25 cellular contexts compared by ENCODE assay signal in genomic region chr7:79114875-79115274, GRCh38.
DNase-seq lines count a peak whose midpoint lies in the region; ATAC-seq, FAIRE-seq and TF ChIP-seq lines count a peak whose summit lies in the region.
"Had no signal": no experiment of that assay in that cellular context is flagged by ENCODE, and none has a peak within 500 bp of the region (broad histone marks: within the 10 kb centered on the region; RNA-seq: fewer than 3 reads in every experiment).

No MANE protein-coding gene starts in this region.

- H2BK5ac ChIP-seq in trophoblast cell (ENCODE audit: low read depth, low read length, poor library complexity), result no peak overlapping the region

- no peak overlapping the region for H2AK5ac ChIP-seq in trophoblast cell (ENCODE audit: low read length)

- TF ChIP-seq CTCF in chondrocyte (IDR thresholded peaks at IDR 0.05), result no peak

- no peak overlapping the region for H3K4me2 ChIP-seq in trophoblast cell (ENCODE audit: low read length)
- H3K4me2 ChIP-seq: A549; BLaER1 treated with 17β-estradiol and CSF1 and Interleukin-3, amounts not matched to agents 10 nM and 100 nM; KMS-11; PC-9 had no signal

- DNase-seq in NCI-H128 (lab: John Stamatoyannopoulos, UW; ENCODE audit: unreplicated experiment) (peak; percentile 5), NCI-H69 (lab: John Stamatoyannopoulos, UW) (peak; percentile 78), urothelium cell line (ENCODE audit: low spot score) (no peak), chondrocyte (ENCODE audit: low spot score) (no peak), trophoblast cell (no peak)
- DNase-seq: AML-193; CD4-positive, alpha-beta T cell; GOT3; HCEC 1CT; NCI-H1048; NCI-H2029; NCI-H2227 treated with DMSO at 0.1 percent for 48 hours; NCI-H526 treated with DMSO at 0.1 percent for 48 hours; NK-92 treated with Interleukin-12 subunit alpha and Interleukin-12 subunit beta, amount 100 ng/mL, for 24 hours; PC-9; RPMI8226; SHP77; T-helper 1 cell had no signal

- H2AFZ ChIP-seq in trophoblast cell (ENCODE audit: insufficient read depth, low read length, poor library complexity), result no peak overlapping the region
- H2AFZ ChIP-seq: PC-9 had no signal

- H3K23ac ChIP-seq in trophoblast cell (ENCODE audit: low read length), result no peak overlapping the region

- no peak overlapping the region for H2BK120ac ChIP-seq in trophoblast cell (ENCODE audit: insufficient read depth, low read length, poor library complexity)

- no peak overlapping the region for H2BK12ac ChIP-seq in trophoblast cell (ENCODE audit: low read length)

- H3K9ac ChIP-seq in endocrine pancreas (ENCODE audit: control insufficient read depth, insufficient read depth, low read length), result no peak overlapping the region
- no peak overlapping the region for H3K9ac ChIP-seq in trophoblast cell (ENCODE audit: low read length)
- H3K9ac ChIP-seq: BLaER1 treated with 17β-estradiol and CSF1 and Interleukin-3, amounts not matched to agents 10 nM and 100 nM; KMS-11 had no signal

- H3K4me1 Mint-ChIP-seq in chondrocyte (ENCODE audit: low read depth), result no peaks in the 10 kb centered on the region
- H3K4me1 Mint-ChIP-seq: IgD-negative memory B cell had no signal

- no peaks in the 10 kb centered on the region for H3K79me2 ChIP-seq in trophoblast cell (ENCODE audit: control insufficient read depth, insufficient read depth, low read length, poor library complexity)

- H3K4ac ChIP-seq in trophoblast cell (ENCODE audit: low read depth, low read length), result no peak overlapping the region

- no peak overlapping the region for H4K12ac ChIP-seq in trophoblast cell (ENCODE audit: low read depth, low read length)

- H3K27ac Mint-ChIP-seq in chondrocyte (ENCODE audit: unreplicated experiment), result no peak overlapping the region
- H3K27ac Mint-ChIP-seq: CD4-positive, alpha-beta T cell; IgD-negative memory B cell had no signal

- H3K14ac ChIP-seq in trophoblast cell (ENCODE audit: low read length), result no peak overlapping the region

- no CpG with 5 or more reads among the region's 4 CpGs for WGBS in trophoblast cell (ENCODE audit: extremely low coverage, insufficient coverage, insufficient read length)

- H4K91ac ChIP-seq in trophoblast cell (ENCODE audit: low read depth, low read length), result no peak overlapping the region

- peaks cover 3% of the 10 kb centered on the region for H3K9me3 Mint-ChIP-seq in chondrocyte (ENCODE audit: low read depth)

- no peaks in the 10 kb centered on the region for H3K36me3 Mint-ChIP-seq in chondrocyte (ENCODE audit: low read depth)
- H3K36me3 Mint-ChIP-seq: IgD-negative memory B cell had no signal

- no peaks in the 10 kb centered on the region for H3K36me3 ChIP-seq in endocrine pancreas (ENCODE audit: control insufficient read depth, insufficient read depth, low read length)
- no peaks in the 10 kb centered on the region for H3K36me3 ChIP-seq in trophoblast cell (ENCODE audit: control insufficient read depth in 1 of 2, insufficient read depth in 2 of 2, low read length in 2 of 2)
- H3K36me3 ChIP-seq: BLaER1 treated with 17β-estradiol and CSF1 and Interleukin-3, amounts not matched to agents 10 nM and 100 nM had no signal

- H3K4me1 ChIP-seq in endocrine pancreas (ENCODE audit: control insufficient read depth, insufficient read depth, low read length) (peaks cover 5% of the 10 kb centered on the region), trophoblast cell (ENCODE audit: control insufficient read depth in 1 of 2, insufficient read depth in 2 of 2, low read length in 2 of 2) (no peaks in the 10 kb centered on the region)
- H3K4me1 ChIP-seq: A549 had no signal

- no peak for ATAC-seq in HG03280 (IDR thresholded peaks at IDR 0.05; ENCODE audit: unreplicated experiment)
- ATAC-seq: A549 had no signal

- H3K27me3 ChIP-seq in endocrine pancreas (ENCODE audit: control insufficient read depth, insufficient read depth, low read length), result no peaks in the 10 kb centered on the region
- H3K27me3 ChIP-seq in trophoblast cell (ENCODE audit: insufficient read depth, low read length), result no peaks in the 10 kb centered on the region
- H3K27me3 ChIP-seq: BLaER1 treated with 17β-estradiol and CSF1 and Interleukin-3, amounts not matched to agents 10 nM and 100 nM had no signal

- H3K18ac ChIP-seq in trophoblast cell (ENCODE audit: low read length), result no peak overlapping the region

- H3K27ac ChIP-seq in trophoblast cell (ENCODE audit: low read depth, low read length), result no peak overlapping the region
- H3K27ac ChIP-seq: A549; BLaER1 treated with 17β-estradiol and CSF1 and Interleukin-3, amounts not matched to agents 10 nM and 100 nM; KMS-11; PC-9 had no signal

- no peak overlapping the region for H3K4me3 Mint-ChIP-seq in chondrocyte (ENCODE audit: unreplicated experiment)
- H3K4me3 Mint-ChIP-seq: CD4-positive, alpha-beta T cell; IgD-negative memory B cell had no signal

- H3K27me3 Mint-ChIP-seq in chondrocyte (ENCODE audit: low read depth), result peaks cover 4% of the 10 kb centered on the region
- H3K27me3 Mint-ChIP-seq: CD4-positive, alpha-beta T cell; IgD-negative memory B cell had no signal

- H3K9me3 ChIP-seq in endocrine pancreas (ENCODE audit: control insufficient read depth, low read length) (no peaks in the 10 kb centered on the region), trophoblast cell (ENCODE audit: insufficient read depth, low read depth, low read length) (no peaks in the 10 kb centered on the region)
- H3K9me3 ChIP-seq: A549; BLaER1 treated with 17β-estradiol and CSF1 and Interleukin-3, amounts not matched to agents 10 nM and 100 nM had no signal

- peak; percentile 27 for FAIRE-seq in urothelium cell line (lab: Jason Lieb, UNC)
- FAIRE-seq: A549, D721Med had no signal

- peak overlapping the region; percentile 4 for H3K4me3 ChIP-seq in endocrine pancreas (ENCODE audit: control insufficient read depth, insufficient read depth, low read length)
- H3K4me3 ChIP-seq in trophoblast cell (ENCODE audit: low read depth, low read length), result no peak overlapping the region
- H3K4me3 ChIP-seq: A549; BLaER1 treated with 17β-estradiol and CSF1 and Interleukin-3, amounts not matched to agents 10 nM and 100 nM; PC-9 had no signal

- no peak overlapping the region for H4K8ac ChIP-seq in trophoblast cell (ENCODE audit: low read depth, low read length)

- no peaks in the 10 kb centered on the region for H3K79me1 ChIP-seq in trophoblast cell (ENCODE audit: low read length)

Comparison
In these comparisons a context has a peak if more than half of its experiments do, and no peak if none do; other contexts are left out.
1. DNase-seq: peak in NCI-H128 (single experiment) and NCI-H69 (single experiment); none in urothelium cell line (single experiment), chondrocyte (single experiment) and trophoblast cell (0 of 2).